In the genomic region with DNA sequence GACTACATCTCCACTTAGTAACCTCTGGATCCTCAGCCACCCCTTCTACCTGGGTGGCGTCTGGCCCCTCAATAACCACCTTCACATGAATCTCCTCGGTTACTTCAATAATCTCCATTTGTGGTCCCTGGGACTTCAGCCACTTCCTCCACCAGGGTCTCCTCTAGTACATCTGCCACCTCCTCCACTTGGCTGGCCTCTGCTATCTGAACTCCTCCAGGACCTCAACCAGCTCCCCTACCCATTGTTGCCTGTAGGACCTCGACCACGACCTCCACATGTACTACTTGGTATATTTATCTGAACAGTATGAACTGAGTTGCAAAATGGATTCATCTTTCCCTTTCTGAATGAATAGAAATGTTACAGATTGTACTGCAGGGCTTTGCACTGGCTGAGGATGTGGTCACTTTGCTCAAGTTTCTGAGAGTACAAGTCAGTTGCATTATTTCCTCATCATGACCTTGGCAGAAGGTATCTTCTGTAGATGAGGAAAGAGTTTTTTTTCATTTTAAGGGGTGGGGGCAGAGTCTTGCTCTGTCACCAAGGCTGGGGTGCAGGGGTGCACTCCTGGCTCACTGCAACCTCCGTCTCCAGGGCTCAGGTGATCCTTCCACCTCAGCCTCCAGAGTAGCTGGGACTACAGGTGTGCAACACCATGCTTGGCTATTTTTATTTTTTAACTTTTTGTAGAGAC, we compare ENCODE assay signal across 11 cellular contexts. TPM values are rescaled to one million over a fixed set of nuclear protein-coding genes. Genes with fewer than 3 reads are reported as not detected.
DNase-seq lines count a peak whose midpoint lies in the region; ATAC-seq and TF ChIP-seq lines count a peak whose summit lies in the region.
"Had no signal": no experiment of that assay in that cellular context is flagged by ENCODE, and none has a peak within 500 bp of the region (broad histone marks: within the 10 kb centered on the region; RNA-seq: fewer than 3 reads in every experiment).

No MANE protein-coding gene starts in this region.

- H3K9me3 ChIP-seq in A673 (ENCODE audit: low read depth, low read length, poor library complexity, severe bottlenecking): no peaks in the 10 kb centered on the region
- H3K9me3 ChIP-seq: BE2C had no signal

- no peaks in the 10 kb centered on the region for H3K9me3 Mint-ChIP-seq in stimulated activated naive CD8-positive, alpha-beta T cell treated with anti-CD3 and anti-CD28 coated beads, Interleukin-15, amount 100 ng/mL, for 72 hours

- peak in 1 of 2 donors; percentile 23 for DNase-seq in stimulated activated naive CD8-positive, alpha-beta T cell treated with anti-CD3 and anti-CD28 coated beads, Interleukin-15, amount 100 ng/mL, for 72 hours
- no peak for DNase-seq in stimulated activated naive CD8-positive, alpha-beta T cell treated with anti-CD3 and anti-CD28 coated beads, Interleukin-15, Interleukin-2, amounts not matched to agents 100 U/mL and 50 U/mL, for 24 hours
- peak; percentile 41 to 74 for DNase-seq in NOMO-1 (lab: John Stamatoyannopoulos, UW; ENCODE audit: unreplicated experiment in 2 of 2)
- no peak for DNase-seq in NCI-H82 (lab: John Stamatoyannopoulos, UW)
- DNase-seq in left lobe of liver (ENCODE audit: low spot score): no peak
- no peak for DNase-seq in A673 (ENCODE audit: low spot score)
- DNase-seq in DMS 273 (lab: John Stamatoyannopoulos, UW; ENCODE audit: unreplicated experiment): no peak
- DNase-seq: activated naive CD4-positive, alpha-beta T cell; BE2C; NCI-H1694 had no signal

- no peaks in the 10 kb centered on the region for H3K27me3 ChIP-seq in A673 (replicated peaks; ENCODE audit: insufficient read depth, low read depth, low read length, poor library complexity)
- H3K27me3 ChIP-seq: BE2C had no signal

- H3K27ac Mint-ChIP-seq in stimulated activated naive CD8-positive, alpha-beta T cell treated with anti-CD3 and anti-CD28 coated beads, Interleukin-15, amount 100 ng/mL, for 72 hours: peak overlapping the region in 1 of 2 donors; percentile 20

- POLR2A ChIA-PET in A673 (lab: Charles Lee; ENCODE audit: low non-redundant PET): no interaction called here

- CTCF ChIA-PET in A673 (lab: Charles Lee): no interaction called here

- ATAC-seq in stimulated activated naive CD8-positive, alpha-beta T cell treated with anti-CD3 and anti-CD28 coated beads, Interleukin-15, amount 100 ng/mL, for 72 hours: peak; percentile 84
- ATAC-seq in stimulated activated naive CD8-positive, alpha-beta T cell treated with anti-CD3 and anti-CD28 coated beads, Interleukin-15, Interleukin-2, amounts not matched to agents 100 U/mL and 50 U/mL, for 24 hours: no peak
- peak; percentile 72 for ATAC-seq in HG02852 (IDR thresholded peaks at IDR 0.05; ENCODE audit: unreplicated experiment)
- no peak for ATAC-seq in left lobe of liver

- intact Hi-C loops in A673 (cut with micrococcal nuclease; ENCODE audit: unreplicated experiment): no loop called here

- peaks cover 15% of the 10 kb centered on the region for H3K27me3 Mint-ChIP-seq in stimulated activated naive CD8-positive, alpha-beta T cell treated with anti-CD3 and anti-CD28 coated beads, Interleukin-15, amount 100 ng/mL, for 72 hours

- no peaks in the 10 kb centered on the region for H3K36me3 ChIP-seq in A673 (ENCODE audit: insufficient read depth, low read length, poor library complexity, severe bottlenecking)
- H3K36me3 ChIP-seq: BE2C had no signal

- H3K27ac ChIP-seq in A673 (ENCODE audit: low read depth, low read length, poor library complexity, severe bottlenecking): no peak overlapping the region

- TF ChIP-seq CTCF in A673 (conservative IDR thresholded peaks at IDR 0.05; ENCODE audit: low read depth, low read length): no peak

- peaks cover 6% of the 10 kb centered on the region for H3K4me1 Mint-ChIP-seq in stimulated activated naive CD8-positive, alpha-beta T cell treated with anti-CD3 and anti-CD28 coated beads, Interleukin-15, amount 100 ng/mL, for 72 hours

- no peak overlapping the region for H3K4me3 Mint-ChIP-seq in stimulated activated naive CD8-positive, alpha-beta T cell treated with anti-CD3 and anti-CD28 coated beads, Interleukin-15, amount 100 ng/mL, for 72 hours

- H3K4me1 ChIP-seq in A673 (ENCODE audit: insufficient read depth, low read length, poor library complexity, severe bottlenecking): no peaks in the 10 kb centered on the region
- H3K4me1 ChIP-seq: BE2C had no signal

- no TSS peak for BruUV-seq in A673 (replicated peaks; lab: Mats Ljungman, UMichigan)

- no peak overlapping the region for H3K4me3 ChIP-seq in A673 (ENCODE audit: low read depth, low read length, poor library complexity, severe bottlenecking)

RNA-seq across cellular contexts. Expression of gene MAT1A, which starts 36.0 kb away (rescaled TPM):
- total RNA-seq in left lobe of liver (928 TPM), A673 (2021) (not detected in 2 replicates)

RNA-seq across cellular contexts. Expression of gene ANXA11, which starts 48.1 kb away (rescaled TPM):
- total RNA-seq in left lobe of liver: 42.7 TPM
- 118 and 119 TPM in 2 replicates for total RNA-seq in A673 (2021)

Comparison
In these comparisons a context has a peak if more than half of its experiments do, and no peak if none do; other contexts are left out.
1. ATAC-seq: peak in stimulated activated naive CD8-positive, alpha-beta T cell treated with anti-CD3 and anti-CD28 coated beads, Interleukin-15, amount 100 ng/mL, for 72 hours (single experiment) and HG02852 (single experiment); none in stimulated activated naive CD8-positive, alpha-beta T cell treated with anti-CD3 and anti-CD28 coated beads, Interleukin-15, Interleukin-2, amounts not matched to agents 100 U/mL and 50 U/mL, for 24 hours (single experiment) and left lobe of liver (single experiment).
2. DNase-seq: peak in NOMO-1 (2 of 2); none in stimulated activated naive CD8-positive, alpha-beta T cell treated with anti-CD3 and anti-CD28 coated beads, Interleukin-15, Interleukin-2, amounts not matched to agents 100 U/mL and 50 U/mL, for 24 hours (single experiment), NCI-H82 (single experiment), left lobe of liver (single experiment), A673 (single experiment) and DMS 273 (single experiment).
3. RNA of gene MAT1A, which starts 36.0 kb away (total RNA-seq): 928 TPM in left lobe of liver (single experiment); not detected in A673; every median in the first group is over 100 times any median in the second.